ENCODE assay signal across 21 cellular contexts in the genomic region with DNA sequence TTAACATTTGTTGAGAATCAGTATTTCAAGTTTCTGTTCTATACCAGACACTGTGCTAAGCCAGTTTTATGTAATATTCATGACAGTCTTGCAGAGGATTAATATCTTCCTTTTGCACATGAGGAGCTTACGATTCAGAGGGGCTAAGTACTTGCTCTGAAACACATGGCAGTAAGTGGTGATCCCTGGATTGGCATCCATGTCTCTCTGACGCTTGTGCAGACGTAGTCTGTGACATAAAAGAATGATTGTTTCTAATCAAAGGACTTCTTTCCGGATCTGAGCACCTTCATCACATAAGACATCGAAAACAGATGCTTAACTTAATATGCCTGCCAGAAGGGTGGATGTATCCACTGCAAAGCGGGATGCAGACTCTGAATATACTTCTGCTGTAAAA.
DNase-seq lines count a peak whose midpoint lies in the region; ATAC-seq and TF ChIP-seq lines count a peak whose summit lies in the region.
"Had no signal": no experiment of that assay in that cellular context is flagged by ENCODE, and none has a peak within 500 bp of the region (broad histone marks: within the 10 kb centered on the region; RNA-seq: fewer than 3 reads in every experiment).

No MANE protein-coding gene starts in this region.

- H3K4me2 ChIP-seq in hepatocyte: peak overlapping the region; percentile 37

- ATAC-seq in Right ventricle myocardium superior (ENCODE audit: poor library complexity) (no peak), omental fat pad (ENCODE audit: low FRiP score) (no peak)
- no peak for ATAC-seq in effector memory CD8-positive, alpha-beta T cell (replicated peaks)
- ATAC-seq: Right ventricle myocardium inferior had no signal

- no peaks in the 10 kb centered on the region for H3K9me3 Mint-ChIP-seq in immature natural killer cell
- peaks cover 1 to 15% of the 10 kb centered on the region in 2 donors for H3K9me3 Mint-ChIP-seq in effector memory CD8-positive, alpha-beta T cell

- H3K36me3 ChIP-seq in cardiac muscle cell: no peaks in the 10 kb centered on the region
- H3K36me3 ChIP-seq in WERI-Rb-1: no peaks in the 10 kb centered on the region
- H3K36me3 ChIP-seq in hepatocyte (replicated peaks; ENCODE audit: insufficient read depth, low read depth): no peaks in the 10 kb centered on the region

- H3K27me3 Mint-ChIP-seq in immature natural killer cell (ENCODE audit: low read depth in 3 of 3): no peaks in the 10 kb centered on the region
- H3K27me3 Mint-ChIP-seq in effector memory CD8-positive, alpha-beta T cell: no peaks in the 10 kb centered on the region
- H3K27me3 Mint-ChIP-seq: CD8-positive, alpha-beta memory T cell had no signal

- DNase-seq in cardiac muscle cell (ENCODE audit: low read depth in 1 of 2, low spot score in 1 of 2) (no peak), Right ventricle myocardium superior (no peak), WERI-Rb-1 (peak; percentile 44), hepatocyte (ENCODE audit: low spot score) (no peak), immature natural killer cell (no peak), medulla oblongata (ENCODE audit: extremely low spot score) (no peak), omental fat pad (ENCODE audit: low spot score) (no peak)
- DNase-seq in effector memory CD8-positive, alpha-beta T cell: no peak
- DNase-seq: 8988T; CD8-positive, alpha-beta memory T cell; DMS79; Kasumi-1; NCI-H1048; NCI-H1417 treated with DMSO at 0.1 percent for 48 hours; NCI-H187; NCI-H2227 treated with DMSO at 0.1 percent for 48 hours; NCI-H510A; NCI-H774; OCI-M1 had no signal

- H2AFZ ChIP-seq in hepatocyte: no peak overlapping the region

- H3K79me2 ChIP-seq in hepatocyte: peaks cover 35% of the 10 kb centered on the region

- no peak overlapping the region for H3K27ac Mint-ChIP-seq in immature natural killer cell
- no peak overlapping the region for H3K27ac Mint-ChIP-seq in effector memory CD8-positive, alpha-beta T cell
- H3K27ac Mint-ChIP-seq: CD8-positive, alpha-beta memory T cell had no signal

- 69% methylated on average over 6 of the region's 6 CpGs for WGBS in hepatocyte (ENCODE audit: low lambda C conversion rate, missing lambda C conversion rate)

- no peaks in the 10 kb centered on the region for H3K36me3 Mint-ChIP-seq in immature natural killer cell
- H3K36me3 Mint-ChIP-seq in effector memory CD8-positive, alpha-beta T cell (ENCODE audit: insufficient read depth): no peaks in the 10 kb centered on the region

- H3K27ac ChIP-seq in cardiac muscle cell (peak overlapping the region; percentile 80), WERI-Rb-1 (peak overlapping the region; percentile 13), hepatocyte (peak overlapping the region; percentile 7)
- H3K27ac ChIP-seq: C4-2B had no signal

- peaks cover 0 to 4% of the 10 kb centered on the region in 2 donors for H3K4me1 Mint-ChIP-seq in immature natural killer cell
- H3K4me1 Mint-ChIP-seq in effector memory CD8-positive, alpha-beta T cell (ENCODE audit: low read depth in 2 of 2): no peaks in the 10 kb centered on the region
- H3K4me1 Mint-ChIP-seq: CD8-positive, alpha-beta memory T cell had no signal

- no peaks in the 10 kb centered on the region for H3K27me3 ChIP-seq in cardiac muscle cell
- H3K27me3 ChIP-seq in WERI-Rb-1 (ENCODE audit: insufficient read depth, low read depth, severe bottlenecking): no peaks in the 10 kb centered on the region
- H3K27me3 ChIP-seq in hepatocyte: no peaks in the 10 kb centered on the region

- H3K9me3 ChIP-seq in cardiac muscle cell (ENCODE audit: low read depth) (no peaks in the 10 kb centered on the region), WERI-Rb-1 (ENCODE audit: severe bottlenecking) (no peaks in the 10 kb centered on the region), hepatocyte (ENCODE audit: low read depth) (no peaks in the 10 kb centered on the region)

- H3K4me1 ChIP-seq in cardiac muscle cell (ENCODE audit: low read depth) (peaks cover 50% of the 10 kb centered on the region), hepatocyte (ENCODE audit: insufficient read depth) (peaks cover 4% of the 10 kb centered on the region)

- intact Hi-C loops in Right ventricle myocardium superior (cut with DNase I): no loop called here

- no peaks in the 10 kb centered on the region for H3K9me2 ChIP-seq in hepatocyte (replicated peaks; ENCODE audit: insufficient read depth)

- TF ChIP-seq CTCF in cardiac muscle cell (IDR thresholded peaks at IDR 0.05; ENCODE audit: low read depth, low read length) (no peak), WERI-Rb-1 (IDR thresholded peaks at IDR 0.05; ENCODE audit: low read depth, low read length) (no peak), hepatocyte (IDR thresholded peaks at IDR 0.05; ENCODE audit: poor library complexity) (no peak), omental fat pad (IDR thresholded peaks at IDR 0.05) (no peak)

- no peak overlapping the region for H3K4me3 ChIP-seq in cardiac muscle cell
- H3K4me3 ChIP-seq in WERI-Rb-1 (ENCODE audit: low read depth, low read length): no peak overlapping the region
- H3K4me3 ChIP-seq in hepatocyte: no peak overlapping the region

- H3K4me3 Mint-ChIP-seq in immature natural killer cell: no peak overlapping the region
- no peak overlapping the region for H3K4me3 Mint-ChIP-seq in effector memory CD8-positive, alpha-beta T cell
- H3K4me3 Mint-ChIP-seq: CD8-positive, alpha-beta memory T cell had no signal

- H4K20me1 ChIP-seq in hepatocyte (ENCODE audit: insufficient read depth, poor library complexity, severe bottlenecking): no peaks in the 10 kb centered on the region

Comparison
In these comparisons a context has a peak if more than half of its experiments do, and no peak if none do; other contexts are left out.
1. H3K27ac ChIP-seq: peak in every context shown above with its lines; median percentile 80 in cardiac muscle cell; 13 in WERI-Rb-1; 7 in hepatocyte.